ENCODE assay signal across 12 cellular contexts in genomic region chr14:53144244-53144643, GRCh38. TPM values are rescaled to one million over a fixed set of nuclear protein-coding genes. Genes with fewer than 3 reads are reported as not detected.
A peak's percentile ranks its signal among the peaks of the same experiment; 100 is the strongest.
DNase-seq lines count a peak whose midpoint lies in the region; ATAC-seq and TF ChIP-seq lines count a peak whose summit lies in the region.
"Had no signal": no experiment of that assay in that cellular context is flagged by ENCODE, and none has a peak within 500 bp of the region (broad histone marks: within the 10 kb centered on the region; RNA-seq: fewer than 3 reads in every experiment).

No MANE protein-coding gene starts in this region.

- no peaks in the 10 kb centered on the region for H4K20me1 ChIP-seq in PC-3 (ENCODE audit: low read length)

- no TSS peak for BruUV-seq in PC-3 (replicated peaks; lab: Mats Ljungman, UMichigan)

- H3K79me2 ChIP-seq in PC-3 (ENCODE audit: low read length): peaks cover 29% of the 10 kb centered on the region

- H3K4me1 ChIP-seq in PC-3 (ENCODE audit: insufficient read depth, low read length): no peaks in the 10 kb centered on the region

- CTCF ChIA-PET in PC-3 (lab: Charles Lee): no interaction called here

- peaks cover 46 to 62% of the 10 kb centered on the region in 2 donors for H3K36me3 Mint-ChIP-seq in activated naive CD4-positive, alpha-beta T cell treated with anti-CD3 and anti-CD28 coated beads, Interleukin-2, amount 50 U/mL, for 72 hours

- H3K9me3 ChIP-seq in PC-3 (ENCODE audit: low read length): peaks cover 22% of the 10 kb centered on the region
- H3K9me3 ChIP-seq: ovary had no signal

- H3K4me2 ChIP-seq in PC-3 (ENCODE audit: low read length): no peak overlapping the region

- peak overlapping the region in 1 of 2 donors; percentile 81 for H3K27ac Mint-ChIP-seq in activated naive CD4-positive, alpha-beta T cell treated with anti-CD3 and anti-CD28 coated beads, Interleukin-2, amount 50 U/mL, for 72 hours
- peak overlapping the region in 1 of 2 donors; percentile 1 for H3K27ac Mint-ChIP-seq in stimulated activated naive CD8-positive, alpha-beta T cell treated with anti-CD3 and anti-CD28 coated beads, Interleukin-15, amount 100 ng/mL, for 72 hours
- H3K27ac Mint-ChIP-seq: T-helper 17 cell had no signal

- no peak overlapping the region for H3K27ac ChIP-seq in PC-3 (ENCODE audit: low read length)
- H3K27ac ChIP-seq: ovary had no signal

- peak; percentile 87 to 92 for ATAC-seq in activated naive CD4-positive, alpha-beta T cell treated with anti-CD3 and anti-CD28 coated beads, Interleukin-2, amount 50 U/mL, for 72 hours
- ATAC-seq in GM21825 (IDR thresholded peaks at IDR 0.05; ENCODE audit: unreplicated experiment) (peak; percentile 67), HG03442 (IDR thresholded peaks at IDR 0.05; ENCODE audit: unreplicated experiment) (peak; percentile 77), omental fat pad (ENCODE audit: low FRiP score) (no peak), PC-3 (no peak)
- ATAC-seq in stimulated activated naive CD8-positive, alpha-beta T cell treated with anti-CD3 and anti-CD28 coated beads, Interleukin-15, amount 100 ng/mL, for 72 hours: peak; percentile 88
- ATAC-seq: T-helper 17 cell had no signal

- DNase-seq in activated naive CD4-positive, alpha-beta T cell treated with anti-CD3 and anti-CD28 coated beads, Interleukin-2, amount 50 U/mL, for 72 hours (ENCODE audit: low spot score in 2 of 2): no peak
- no peak for DNase-seq in activated naive CD4-positive, alpha-beta T cell treated with Interleukin-2 at 50 U/mL for 16 hours
- DNase-seq in stimulated activated naive CD8-positive, alpha-beta T cell treated with anti-CD3 and anti-CD28 coated beads, Interleukin-15, amount 100 ng/mL, for 72 hours: peak; percentile 22 to 50
- DNase-seq in omental fat pad (ENCODE audit: low spot score) (no peak), iPS-NIHi7 (ENCODE audit: extremely low spot score) (no peak), PC-3 (no peak)
- DNase-seq: kidney glomerular epithelial cell, NCI-H748 treated with DMSO at 0.1 percent for 48 hours, ovary, T-helper 17 cell had no signal

- peaks cover 27 to 31% of the 10 kb centered on the region in 2 donors for H3K9me3 Mint-ChIP-seq in activated naive CD4-positive, alpha-beta T cell treated with anti-CD3 and anti-CD28 coated beads, Interleukin-2, amount 50 U/mL, for 72 hours
- peaks cover 28 to 32% of the 10 kb centered on the region in 2 donors for H3K9me3 Mint-ChIP-seq in stimulated activated naive CD8-positive, alpha-beta T cell treated with anti-CD3 and anti-CD28 coated beads, Interleukin-15, amount 100 ng/mL, for 72 hours

- intact Hi-C loops in PC-3 (cut with micrococcal nuclease): no loop called here

- no peak for TF ChIP-seq CTCF in omental fat pad (IDR thresholded peaks at IDR 0.05)
- no peak for TF ChIP-seq CTCF in PC-3 (conservative IDR thresholded peaks at IDR 0.05; ENCODE audit: low read depth, low read length)

- peak overlapping the region in 1 of 2 donors; percentile 51 for H3K4me3 Mint-ChIP-seq in stimulated activated naive CD8-positive, alpha-beta T cell treated with anti-CD3 and anti-CD28 coated beads, Interleukin-15, amount 100 ng/mL, for 72 hours
- H3K4me3 Mint-ChIP-seq: T-helper 17 cell had no signal

- peaks cover 3% of the 10 kb centered on the region; the same call in 1 of the 2 replicates for H3K36me3 ChIP-seq in PC-3 (ENCODE audit: low read depth, low read length)
- H3K36me3 ChIP-seq: ovary had no signal

- H3K27me3 Mint-ChIP-seq in stimulated activated naive CD8-positive, alpha-beta T cell treated with anti-CD3 and anti-CD28 coated beads, Interleukin-15, amount 100 ng/mL, for 72 hours: no peaks in the 10 kb centered on the region
- H3K27me3 Mint-ChIP-seq: T-helper 17 cell had no signal

- POLR2A ChIA-PET in PC-3 (lab: Charles Lee; ENCODE audit: unreplicated experiment): no interaction called here

- H3F3A ChIP-seq in PC-3 (ENCODE audit: low read length, unreplicated experiment): no peaks in the 10 kb centered on the region

- H3K4me3 ChIP-seq in PC-3 (ENCODE audit: low read length): no peak overlapping the region
- H3K4me3 ChIP-seq: ovary had no signal

- no peak overlapping the region for H3K9ac ChIP-seq in PC-3 (ENCODE audit: low read length)

- H3K9me2 ChIP-seq in PC-3 (replicated peaks; ENCODE audit: low read length): no peaks in the 10 kb centered on the region

- peaks cover 72% of the 10 kb centered on the region for H3K4me1 Mint-ChIP-seq in stimulated activated naive CD8-positive, alpha-beta T cell treated with anti-CD3 and anti-CD28 coated beads, Interleukin-15, amount 100 ng/mL, for 72 hours

- H2AFZ ChIP-seq in PC-3 (ENCODE audit: low read length): no peak overlapping the region

- no peaks in the 10 kb centered on the region for H3K27me3 ChIP-seq in PC-3 (ENCODE audit: low read length)
- H3K27me3 ChIP-seq: ovary had no signal

RNA-seq across cellular contexts. Expression of gene DDHD1, which starts 8.9 kb away (rescaled TPM):
- total RNA-seq in activated naive CD4-positive, alpha-beta T cell treated with anti-CD3 and anti-CD28 coated beads, Interleukin-2, amount 50 U/mL, for 72 hours: 10 to 100 TPM; 35.3 to 50.1 TPM
- 10 to 100 TPM; 13.7 to 26.3 (median 21.2) TPM for total RNA-seq in omental fat pad
- total RNA-seq in PC-3 (2014; rRNA removed): 10.6 and 10.7 TPM in 2 replicates

Comparison
In these comparisons a context has a peak if more than half of its experiments do, and no peak if none do; other contexts are left out.
1. ATAC-seq: peak in activated naive CD4-positive, alpha-beta T cell treated with anti-CD3 and anti-CD28 coated beads, Interleukin-2, amount 50 U/mL, for 72 hours (2 of 2), GM21825 (single experiment), HG03442 (single experiment) and stimulated activated naive CD8-positive, alpha-beta T cell treated with anti-CD3 and anti-CD28 coated beads, Interleukin-15, amount 100 ng/mL, for 72 hours (single experiment); none in omental fat pad (single experiment) and PC-3 (single experiment).
2. DNase-seq: peak in stimulated activated naive CD8-positive, alpha-beta T cell treated with anti-CD3 and anti-CD28 coated beads, Interleukin-15, amount 100 ng/mL, for 72 hours (2 of 2); none in activated naive CD4-positive, alpha-beta T cell treated with anti-CD3 and anti-CD28 coated beads, Interleukin-2, amount 50 U/mL, for 72 hours (0 of 2), activated naive CD4-positive, alpha-beta T cell treated with Interleukin-2 at 50 U/mL for 16 hours (single experiment), omental fat pad (single experiment), iPS-NIHi7 (single experiment) and PC-3 (single experiment).